ENCODE assay signal across 23 cellular contexts in genomic region chr9:76290555-76290954, GRCh38.
"Had no signal": no experiment of that assay in that cellular context is flagged by ENCODE, and none has a peak within 500 bp of the region (broad histone marks: within the 10 kb centered on the region; RNA-seq: fewer than 3 reads in every experiment).

No MANE protein-coding gene starts in this region.

- H3K27me3 ChIP-seq: adrenal gland, breast epithelium, colonic mucosa had no signal

- H3K36me3 ChIP-seq: adrenal gland, breast epithelium, colonic mucosa had no signal

- ATAC-seq: activated T-cell treated with anti-CD3 and anti-CD28 coated beads, Interleukin-2, amount 50 U/mL, for 4 hours; T-helper 17 cell had no signal

- DNase-seq: activated B cell treated with CpG ODN at 0.5 μM for 24 hours; activated CD4-positive, alpha-beta memory T cell treated with anti-CD3 and anti-CD28 coated beads for 36 hours; activated CD4-positive, alpha-beta T cell treated with anti-CD3 and anti-CD28 coated beads, Interleukin-2, amount 10 ng/mL, durations not matched to agents 7 days and 5 days; activated CD8-positive, alpha-beta memory T cell treated with anti-CD3 and anti-CD28 coated beads for 24 hours; activated effector memory CD4-positive, alpha-beta T cell treated with anti-CD3 and anti-CD28 coated beads, Interleukin-2, amount 50 U/mL, for 16 hours; activated naive CD4-positive, alpha-beta T cell treated with Interleukin-2 at 50 U/mL for 16 hours; activated naive CD8-positive, alpha-beta T cell treated with anti-CD3 and anti-CD28 coated beads, Interleukin-2, amount 10 ng/mL, durations not matched to agents 7 days and 5 days; activated T-cell treated with anti-CD3 and anti-CD28 coated beads, Interleukin-2, amount 50 U/mL, for 4 hours; adrenal gland; anterior cingulate cortex; caudate nucleus; colonic mucosa; Kasumi-1; KBM-7; NCI-H1105; NCI-H1436; NCI-H1694 treated with DMSO at 0.1 percent for 48 hours; NCI-H2029 treated with DMSO at 0.1 percent for 48 hours; NCI-H510A treated with DMSO at 0.1 percent for 48 hours; SIG-M5; T-helper 17 cell; T-helper 9 cell had no signal

- H3K27ac ChIP-seq: adrenal gland, breast epithelium, colonic mucosa had no signal

- H3K4me1 ChIP-seq: adrenal gland, breast epithelium, colonic mucosa had no signal

- H3K9me3 ChIP-seq: adrenal gland, breast epithelium, colonic mucosa had no signal

- H3K4me3 ChIP-seq: adrenal gland, breast epithelium, colonic mucosa had no signal
